ENCODE assay signal across 9 cellular contexts in the genomic region with DNA sequence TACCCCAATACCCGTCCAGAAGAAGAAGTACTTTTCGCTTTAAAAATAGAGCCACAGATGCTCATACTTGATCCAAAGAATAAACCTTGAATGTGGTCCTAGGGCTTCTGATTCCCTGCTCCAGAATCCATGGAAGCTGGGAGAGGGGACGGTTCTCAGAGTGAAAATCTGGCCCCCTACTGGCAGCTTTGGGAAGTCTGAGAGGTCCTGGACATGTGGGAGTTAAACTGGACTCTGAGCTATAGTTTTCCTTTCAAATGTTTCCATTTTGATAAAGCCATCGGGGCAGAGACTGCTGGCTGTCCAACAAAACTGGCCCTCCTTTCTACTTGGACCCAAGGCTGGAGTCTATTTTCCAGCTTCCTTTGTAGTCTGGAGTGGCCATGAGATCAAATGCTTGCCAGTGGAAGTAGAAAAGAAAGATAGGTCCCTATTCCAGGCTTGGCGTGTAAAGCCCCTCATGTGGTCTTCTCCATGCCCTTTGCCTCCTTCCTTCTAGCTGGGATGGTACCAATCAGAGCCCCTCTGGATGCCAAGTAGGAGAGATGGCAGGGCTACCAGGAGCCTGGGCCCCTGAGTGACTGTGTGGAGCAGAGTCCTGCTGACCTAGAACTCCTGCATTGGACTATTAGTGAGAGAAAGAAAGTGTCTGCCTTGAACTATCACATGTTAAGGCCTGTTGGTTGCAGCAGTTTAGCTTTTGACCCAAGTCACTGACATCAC.
DNase-seq lines count a peak whose midpoint lies in the region; ATAC-seq, FAIRE-seq and TF ChIP-seq lines count a peak whose summit lies in the region.
"Had no signal": no experiment of that assay in that cellular context is flagged by ENCODE, and none has a peak within 500 bp of the region (broad histone marks: within the 10 kb centered on the region; RNA-seq: fewer than 3 reads in every experiment).

No MANE protein-coding gene starts in this region.

- POLR2A ChIA-PET in AG04449 (lab: Yijun Ruan, JAX): interaction anchor here (0.6 kb wide), 1 partner anchor 264 kb away, joined by 3 read pairs; no protein-coding TSS in a partner anchor

- DNase-seq in AG04449 (ENCODE audit: low read depth, low spot score): no peak
- DNase-seq in H54 (ENCODE audit: insufficient read length, low spot score): peak; percentile 45
- peak; percentile 69 for DNase-seq in WERI-Rb-1
- peak; percentile 79 for DNase-seq in iPS-NIHi7 (ENCODE audit: extremely low spot score)
- DNase-seq in NCI-H1048 (lab: John Stamatoyannopoulos, UW): no peak
- no peak for DNase-seq in stimulated activated CD4-positive, alpha-beta T cell treated with anti-CD3 and anti-CD28 coated beads, Interleukin-1b, Interleukin-23, amount 100 ng/mL, for 48 hours
- DNase-seq: KBM-7 had no signal

- ATAC-seq in HG03520 (IDR thresholded peaks at IDR 0.05; ENCODE audit: unreplicated experiment): no peak
- no peak for ATAC-seq in GM19035 (IDR thresholded peaks at IDR 0.05; ENCODE audit: unreplicated experiment)

- no peak for FAIRE-seq in H54 (lab: Jason Lieb, UNC)

- CTCF ChIA-PET in AG04449 (lab: Yijun Ruan, JAX): interaction anchor here (0.6 to 10.1 kb wide), 27 partner anchors 9 to 593 kb away, joined by 3 to 98 read pairs (median 4); no protein-coding TSS in a partner anchor

- no peak overlapping the region for H3K4me3 ChIP-seq in AG04449 (ENCODE audit: low read depth, low read length)
- H3K4me3 ChIP-seq in WERI-Rb-1 (ENCODE audit: low read depth, low read length): no peak overlapping the region

- H3K27ac ChIP-seq in WERI-Rb-1: no peak overlapping the region

- no peaks in the 10 kb centered on the region for H3K27me3 ChIP-seq in WERI-Rb-1 (ENCODE audit: insufficient read depth, low read depth, severe bottlenecking)

- H3K9me3 ChIP-seq in WERI-Rb-1 (ENCODE audit: severe bottlenecking): no peaks in the 10 kb centered on the region

- TF ChIP-seq CTCF in AG04449 (IDR thresholded peaks at IDR 0.05; ENCODE audit: insufficient read depth, low read length, missing control alignments): peak; percentile 73
- TF ChIP-seq CTCF in WERI-Rb-1 (IDR thresholded peaks at IDR 0.05; ENCODE audit: low read depth, low read length): peak; percentile 72

- no peaks in the 10 kb centered on the region for H3K36me3 ChIP-seq in WERI-Rb-1

- TF ChIP-seq POLR2A in H54 (IDR thresholded peaks at IDR 0.05; ENCODE audit: low read depth, low read length): no peak

Comparison
In these comparisons a context has a peak if more than half of its experiments do, and no peak if none do; other contexts are left out.
1. DNase-seq: peak in H54 (single experiment), WERI-Rb-1 (single experiment) and iPS-NIHi7 (single experiment); none in AG04449 (single experiment), NCI-H1048 (single experiment) and stimulated activated CD4-positive, alpha-beta T cell treated with anti-CD3 and anti-CD28 coated beads, Interleukin-1b, Interleukin-23, amount 100 ng/mL, for 48 hours (single experiment).